ENCODE assay signal across 7 cellular contexts in genomic region chr20:24007758-24008157, GRCh38. TPM values are rescaled to one million over a fixed set of nuclear protein-coding genes. Genes with fewer than 3 reads are reported as not detected.
"Had no signal": no experiment of that assay in that cellular context is flagged by ENCODE, and none has a peak within 500 bp of the region (broad histone marks: within the 10 kb centered on the region; RNA-seq: fewer than 3 reads in every experiment).

No MANE protein-coding gene starts in this region.

- DNase-seq: IMR-90 had no signal

- ATAC-seq: HepG2, K562 had no signal

- H3K4me3 ChIP-seq: K562 had no signal

- H3K27ac ChIP-seq: HL-60 had no signal

RNA-seq across cellular contexts. Expression of gene GGTLC1, which starts 19.2 kb away (rescaled TPM):
- total RNA-seq: HepG2, HT-29, HT1080, IMR-90, K562 had no signal
- polyA plus RNA-seq: HepG2, IgD-negative memory B cell, IMR-90, K562 had no signal
